Comparison of ENCODE assay signal across 8 cellular contexts in genomic region chr22:42519544-42520237, GRCh38. TPM values are rescaled to one million over a fixed set of nuclear protein-coding genes. Genes with fewer than 3 reads are reported as not detected.
DNase-seq lines count a peak whose midpoint lies in the region; ATAC-seq, FAIRE-seq and TF ChIP-seq lines count a peak whose summit lies in the region.

TSS of gene RRP7A (minus strand) at chr22:42519796. CDS start at chr22:42519786, 10 bp downstream.

- H3K27me3 Mint-ChIP-seq in activated naive CD4-positive, alpha-beta T cell treated with anti-CD3 and anti-CD28 coated beads, Interleukin-2, amount 50 U/mL, for 24 hours, result no peaks in the 10 kb centered on the region

- DNase-seq in D721Med (ENCODE audit: insufficient read length, low spot score) (peak; percentile 36), glomerular endothelial cell (ENCODE audit: extremely low read depth, low read depth, low spot score) (no peak), occipital lobe (lab: John Stamatoyannopoulos, UW) (peak; percentile 74), superior temporal gyrus (ENCODE audit: extremely low spot score) (peak; percentile 68)
- DNase-seq in Jurkat, Clone E6-1 (ENCODE audit: low read depth, low spot score), result peak; percentile 58

- peaks cover 6% of the 10 kb centered on the region for H3K36me3 Mint-ChIP-seq in activated naive CD4-positive, alpha-beta T cell treated with anti-CD3 and anti-CD28 coated beads, Interleukin-2, amount 50 U/mL, for 24 hours

- no peak for FAIRE-seq in D721Med (lab: Jason Lieb, UNC)

- H3K4me3 Mint-ChIP-seq in activated naive CD4-positive, alpha-beta T cell treated with anti-CD3 and anti-CD28 coated beads, Interleukin-2, amount 50 U/mL, for 24 hours, result peak within 1 kb of the TSS; percentile 97

- peak within 1 kb of the TSS; percentile 97 for H3K27ac Mint-ChIP-seq in activated naive CD4-positive, alpha-beta T cell treated with anti-CD3 and anti-CD28 coated beads, Interleukin-2, amount 50 U/mL, for 24 hours

- peaks cover 18% of the 10 kb centered on the region for H3K4me1 Mint-ChIP-seq in activated naive CD4-positive, alpha-beta T cell treated with anti-CD3 and anti-CD28 coated beads, Interleukin-2, amount 50 U/mL, for 24 hours

- H3K9me3 Mint-ChIP-seq in activated naive CD4-positive, alpha-beta T cell treated with anti-CD3 and anti-CD28 coated beads, Interleukin-2, amount 50 U/mL, for 24 hours, result no peaks in the 10 kb centered on the region

- TF ChIP-seq CTCF in D721Med (IDR thresholded peaks at IDR 0.05; ENCODE audit: insufficient read depth, missing control alignments), result no peak

- peak within 1 kb of the TSS; percentile 67 for H3K4me3 ChIP-seq in Jurkat, Clone E6-1 (ENCODE audit: low read length)

- ATAC-seq in GM21360 (IDR thresholded peaks at IDR 0.05; ENCODE audit: unreplicated experiment) (peak; percentile 47), SK-N-SH treated with all-trans-retinoic acid at 6 μM for 48 hours (peak; percentile 96)

TF ChIP-seq in SK-N-SH treated with all-trans-retinoic acid at 6 μM for 48 hours, 23 proteins besides CTCF, POLR2A, EP300 and RAD21:
- TF ChIP-seq ZNF70 (CRISPR knock-in tag; IDR thresholded peaks at IDR 0.05) (no peak), GLIS3 (CRISPR knock-in tag; IDR thresholded peaks at IDR 0.05) (no peak), CREB5 (CRISPR knock-in tag; IDR thresholded peaks at IDR 0.05; ENCODE audit: low read depth) (no peak), CSDC2 (CRISPR knock-in tag; IDR thresholded peaks at IDR 0.05) (no peak), SNAI2 (CRISPR knock-in tag; IDR thresholded peaks at IDR 0.05) (no peak), ZNF8 (CRISPR knock-in tag; IDR thresholded peaks at IDR 0.05) (no peak), ZNF565 (CRISPR knock-in tag; conservative IDR thresholded peaks at IDR 0.05; ENCODE audit: low read depth) (no peak), TCF4 (CRISPR knock-in tag; IDR thresholded peaks at IDR 0.05; ENCODE audit: borderline replicate concordance) (no peak), CSRNP3 (CRISPR knock-in tag; IDR thresholded peaks at IDR 0.05) (no peak), ARNTL (CRISPR knock-in tag; IDR thresholded peaks at IDR 0.05; ENCODE audit: borderline replicate concordance, low read depth) (no peak), POU6F1 (CRISPR knock-in tag; IDR thresholded peaks at IDR 0.05; ENCODE audit: borderline replicate concordance, low read depth) (no peak), TSHZ2 (CRISPR knock-in tag; IDR thresholded peaks at IDR 0.05) (no peak), ZC3H10 (CRISPR knock-in tag; IDR thresholded peaks at IDR 0.05) (no peak), RARB (CRISPR knock-in tag; IDR thresholded peaks at IDR 0.05) (no peak), OSR1 (CRISPR knock-in tag; IDR thresholded peaks at IDR 0.05) (no peak), TOX (CRISPR knock-in tag; IDR thresholded peaks at IDR 0.05; ENCODE audit: borderline replicate concordance) (no peak), BACH2 (CRISPR knock-in tag; IDR thresholded peaks at IDR 0.05; ENCODE audit: borderline replicate concordance) (no peak), PATZ1 (CRISPR knock-in tag; IDR thresholded peaks at IDR 0.05; ENCODE audit: borderline replicate concordance) (no peak), ZFP30 (CRISPR knock-in tag; IDR thresholded peaks at IDR 0.05) (no peak)
TF ChIP-seq in SK-N-SH treated with all-trans-retinoic acid at 6 μM for 48 hours: peak in this region for 0.

RNA-seq across cellular contexts. Expression of gene RRP7A, which starts in this region (rescaled TPM):
- polyA plus RNA-seq in Jurkat, Clone E6-1 (2012; ENCODE audit: insufficient read depth, insufficient read length), result 79.9 TPM
- total RNA-seq in glomerular endothelial cell, result 20.6 and 28.5 TPM in 2 replicates
- 21.5 TPM for total RNA-seq in occipital lobe
